ENCODE assay signal across 34 cellular contexts in the genomic region with DNA sequence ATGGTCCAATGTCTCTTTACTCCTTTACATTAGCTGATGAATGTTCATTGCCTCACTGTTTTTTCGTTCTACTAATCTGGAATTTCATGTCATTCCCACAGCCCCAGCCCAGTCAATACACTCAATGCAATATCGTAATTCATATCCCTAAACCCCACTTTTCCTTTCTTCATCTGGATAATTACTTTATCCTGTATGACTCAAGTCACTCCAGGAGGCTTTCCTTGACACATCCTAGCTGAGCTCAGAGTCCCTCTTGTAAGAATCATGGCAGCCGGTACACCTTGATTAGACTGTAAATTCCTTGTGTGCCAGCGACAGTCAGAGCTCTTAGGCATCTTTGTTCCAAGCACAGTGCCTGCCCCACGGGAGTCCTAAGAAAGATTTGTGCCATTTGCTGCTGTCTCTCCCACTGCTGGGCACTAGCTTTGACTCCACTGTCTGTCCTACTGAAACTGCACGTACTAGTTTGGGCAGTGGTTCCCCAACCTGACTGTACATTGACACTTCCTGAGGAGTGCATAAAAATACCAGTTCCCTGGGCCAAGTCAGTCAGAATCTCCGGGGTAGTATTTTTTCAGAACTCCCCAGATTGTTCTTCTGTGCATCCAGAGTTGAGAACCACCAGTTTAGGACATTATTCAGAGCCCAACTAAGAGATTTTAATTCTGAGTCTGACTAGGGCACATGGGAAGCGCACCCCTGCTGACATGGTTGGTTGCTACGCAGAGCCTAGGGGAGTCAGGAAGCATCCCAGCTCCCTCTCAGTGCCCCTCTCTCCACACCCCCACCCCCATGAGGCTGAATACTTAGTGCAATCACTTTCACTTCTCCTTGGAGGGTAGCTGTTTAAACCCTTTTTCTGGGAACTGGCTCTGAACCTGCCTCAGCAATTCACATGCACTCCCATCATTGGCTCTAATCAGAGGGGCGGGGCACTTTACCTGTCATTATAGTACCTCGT. TPM values are rescaled to one million over a fixed set of nuclear protein-coding genes. Genes with fewer than 3 reads are reported as not detected.
DNase-seq lines count a peak whose midpoint lies in the region; ATAC-seq, FAIRE-seq and TF ChIP-seq lines count a peak whose summit lies in the region.
"Had no signal": no experiment of that assay in that cellular context is flagged by ENCODE, and none has a peak within 500 bp of the region (broad histone marks: within the 10 kb centered on the region; RNA-seq: fewer than 3 reads in every experiment).

No MANE protein-coding gene starts in this region.

- no peaks in the 10 kb centered on the region for H3K79me2 ChIP-seq in H9 (ENCODE audit: insufficient read depth, low read length)

- no peak overlapping the region for H3K14ac ChIP-seq in H9 (ENCODE audit: insufficient read depth, low read length)

- no peak overlapping the region for H3K56ac ChIP-seq in H9 (ENCODE audit: insufficient read length, low read depth, low read length)

- no peaks in the 10 kb centered on the region for H3K36me3 Mint-ChIP-seq in H9 (ENCODE audit: insufficient read depth in 1 of 3, low read depth in 3 of 3)
- H3K36me3 Mint-ChIP-seq in WTC11, result no peaks in the 10 kb centered on the region
- no peaks in the 10 kb centered on the region for H3K36me3 Mint-ChIP-seq in activated naive CD4-positive, alpha-beta T cell treated with anti-CD3 and anti-CD28 coated beads, Interleukin-2, amount 10 ng/mL, durations not matched to agents 7 days and 5 days
- H3K36me3 Mint-ChIP-seq: activated naive CD8-positive, alpha-beta T cell treated with anti-CD3 and anti-CD28 coated beads for 36 hours; memory B cell had no signal

- H3K4me3 ChIP-seq in A673 (ENCODE audit: low read depth, low read length, poor library complexity, severe bottlenecking) (no peak overlapping the region), mucosa of rectum (ENCODE audit: low read length in 2 of 2) (no peak overlapping the region), kidney (ENCODE audit: low read length in 2 of 2) (no peak overlapping the region)
- H3K4me3 ChIP-seq: esophagus muscularis mucosa, heart right ventricle, psoas muscle, sigmoid colon, vagina had no signal

- no peak overlapping the region for H4K8ac ChIP-seq in H9 (replicated peaks; ENCODE audit: insufficient read length, low read depth, low read length)

- H3K4me1 ChIP-seq in A673 (ENCODE audit: insufficient read depth, low read length, poor library complexity, severe bottlenecking) (no peaks in the 10 kb centered on the region), H9 (ENCODE audit: insufficient read depth, low read length) (no peaks in the 10 kb centered on the region), mucosa of rectum (ENCODE audit: control insufficient read depth in 2 of 2, insufficient read depth in 2 of 2, low read length in 2 of 2) (peaks cover 20 to 29% of the 10 kb centered on the region in 2 donors), kidney (ENCODE audit: control insufficient read depth in 1 of 2, insufficient read depth in 1 of 2, low read depth in 1 of 2, low read length in 2 of 2) (no peaks in the 10 kb centered on the region)
- H3K4me1 ChIP-seq: foreskin keratinocyte, psoas muscle, vagina had no signal

- no peaks in the 10 kb centered on the region for H4K20me1 ChIP-seq in H9 (ENCODE audit: control insufficient read depth, insufficient read depth, insufficient read length)

- WGBS in H9 (ENCODE audit: extremely low coverage, insufficient read length, low lambda C conversion rate), result 100% methylated on average over 1 of the region's 11 CpGs

- H4K5ac ChIP-seq in H9 (ENCODE audit: insufficient read length, low read depth, low read length), result no peak overlapping the region

- no peak overlapping the region for H3T11ph ChIP-seq in H9 (ENCODE audit: low read length)

- POLR2A ChIA-PET in A673 (lab: Charles Lee; ENCODE audit: low non-redundant PET) (interaction anchor here (0.6 kb wide), 1 partner anchor 899 kb away, joined by 5 read pairs; no protein-coding TSS in a partner anchor), WTC11 (lab: Charles Lee) (interaction anchor here (0.6 kb wide), 1 partner anchor 376 kb away, joined by 3 read pairs; no protein-coding TSS in a partner anchor)

- peaks cover 12 to 20% of the 10 kb centered on the region in 2 experiments for H3K4me1 Mint-ChIP-seq in H9
- H3K4me1 Mint-ChIP-seq in WTC11, result peaks cover 25% of the 10 kb centered on the region
- H3K4me1 Mint-ChIP-seq in activated naive CD4-positive, alpha-beta T cell treated with anti-CD3 and anti-CD28 coated beads, Interleukin-2, amount 10 ng/mL, durations not matched to agents 7 days and 5 days, result no peaks in the 10 kb centered on the region

- H4K91ac ChIP-seq in H9 (ENCODE audit: insufficient read length, low read depth, low read length), result no peak overlapping the region

- H3K23ac ChIP-seq in H9 (ENCODE audit: insufficient read length, low read depth, low read length), result no peak overlapping the region

- H3K27me3 Mint-ChIP-seq in H9 (ENCODE audit: low read depth), result no peaks in the 10 kb centered on the region
- no peaks in the 10 kb centered on the region for H3K27me3 Mint-ChIP-seq in WTC11 (ENCODE audit: low read depth)
- H3K27me3 Mint-ChIP-seq in activated naive CD4-positive, alpha-beta T cell treated with anti-CD3 and anti-CD28 coated beads, Interleukin-2, amount 10 ng/mL, durations not matched to agents 7 days and 5 days, result peaks cover 17% of the 10 kb centered on the region

- H2AK5ac ChIP-seq in H9 (ENCODE audit: insufficient read length, low read length), result no peak overlapping the region

- FAIRE-seq in kidney (lab: Jason Lieb, UNC), result no peak
- no peak for FAIRE-seq in frontal cortex (lab: Jason Lieb, UNC)
- FAIRE-seq: G401.6, GM19239 had no signal

- no peak overlapping the region for H2BK120ac ChIP-seq in H9 (ENCODE audit: low read depth, low read length, poor library complexity, severe bottlenecking)

- no peak overlapping the region for H3K4ac ChIP-seq in H9 (ENCODE audit: low read depth, low read length)

- H3K9me3 Mint-ChIP-seq in H9, result no peaks in the 10 kb centered on the region
- H3K9me3 Mint-ChIP-seq in WTC11, result no peaks in the 10 kb centered on the region
- no peaks in the 10 kb centered on the region for H3K9me3 Mint-ChIP-seq in activated naive CD4-positive, alpha-beta T cell treated with anti-CD3 and anti-CD28 coated beads, Interleukin-2, amount 10 ng/mL, durations not matched to agents 7 days and 5 days
- H3K9me3 Mint-ChIP-seq: activated naive CD8-positive, alpha-beta T cell treated with anti-CD3 and anti-CD28 coated beads for 36 hours; endodermal cell; memory B cell had no signal

- H3K27me3 ChIP-seq in A673 (replicated peaks; ENCODE audit: insufficient read depth, low read depth, low read length, poor library complexity), result no peaks in the 10 kb centered on the region
- H3K27me3 ChIP-seq in H9 (ENCODE audit: insufficient read depth, low read length), result no peaks in the 10 kb centered on the region
- H3K27me3 ChIP-seq in mucosa of rectum (ENCODE audit: control insufficient read depth in 2 of 2, insufficient read depth in 2 of 2, low read length in 2 of 2), result no peaks in the 10 kb centered on the region
- H3K27me3 ChIP-seq: esophagus muscularis mucosa, foreskin keratinocyte, sigmoid colon, vagina had no signal

- no peak overlapping the region for H2BK5ac ChIP-seq in H9 (ENCODE audit: insufficient read length, low read length)

- H3K9ac ChIP-seq in H9 (ENCODE audit: extremely low read depth, insufficient read length, low read length) (no peak overlapping the region), mucosa of rectum (ENCODE audit: low read depth in 1 of 2, low read length in 2 of 2) (no peak overlapping the region), kidney (ENCODE audit: low read length in 2 of 2) (no peak overlapping the region)
- H3K9ac ChIP-seq: SK-N-SH had no signal

- H3K79me1 ChIP-seq in H9 (ENCODE audit: insufficient read depth, low read depth, low read length, poor library complexity, severe bottlenecking), result no peaks in the 10 kb centered on the region

- CTCF ChIA-PET in A673 (lab: Charles Lee) (interaction anchor here (1.5 kb wide), 1 partner anchor 611 kb away, joined by 3 read pairs; no protein-coding TSS in a partner anchor), WTC11 (lab: Charles Lee) (interaction anchor here (0.7 to 1.9 kb wide), 4 partner anchors 101 to 611 kb away, joined by 3 to 8 read pairs (median 4); partner anchors contain the start of gene EPHB3)
- CTCF ChIA-PET in activated naive CD4-positive, alpha-beta T cell treated with anti-CD3 and anti-CD28 coated beads, Interleukin-2, amount 10 ng/mL, durations not matched to agents 7 days and 5 days (lab: Charles Lee), result no interaction called here

- H3K18ac ChIP-seq in H9 (ENCODE audit: insufficient read length, low read depth, low read length), result no peak overlapping the region

- H3K4me3 Mint-ChIP-seq in H9 (no peak overlapping the region), WTC11 (no peak overlapping the region)
- no peak overlapping the region for H3K4me3 Mint-ChIP-seq in activated naive CD4-positive, alpha-beta T cell treated with anti-CD3 and anti-CD28 coated beads, Interleukin-2, amount 10 ng/mL, durations not matched to agents 7 days and 5 days
- H3K4me3 Mint-ChIP-seq: activated naive CD8-positive, alpha-beta T cell treated with anti-CD3 and anti-CD28 coated beads for 36 hours; endodermal cell; memory B cell; T-helper 17 cell had no signal

- H3K27ac Mint-ChIP-seq in H9, result no peak overlapping the region
- no peak overlapping the region for H3K27ac Mint-ChIP-seq in WTC11
- H3K27ac Mint-ChIP-seq in activated naive CD4-positive, alpha-beta T cell treated with anti-CD3 and anti-CD28 coated beads, Interleukin-2, amount 10 ng/mL, durations not matched to agents 7 days and 5 days, result no peak overlapping the region
- H3K27ac Mint-ChIP-seq: activated naive CD8-positive, alpha-beta T cell treated with anti-CD3 and anti-CD28 coated beads for 36 hours; endodermal cell; memory B cell; T-helper 17 cell had no signal

- H2BK12ac ChIP-seq in H9 (ENCODE audit: insufficient read length, low read depth, low read length), result no peak overlapping the region

- peak; percentile 77 for DNase-seq in A673 (ENCODE audit: low spot score)
- DNase-seq in H9, result peak; percentile 28
- no peak for DNase-seq in WTC11 (ENCODE audit: low spot score)
- DNase-seq in activated naive CD4-positive, alpha-beta T cell treated with anti-CD3 and anti-CD28 coated beads, Interleukin-2, amount 10 ng/mL, durations not matched to agents 7 days and 5 days, result no peak
- DNase-seq in kidney, result no peak
- DNase-seq in frontal cortex (ENCODE audit: low spot score in 2 of 2), result no peak
- DNase-seq in NCI-H1417 treated with DMSO at 0.1 percent for 48 hours (lab: John Stamatoyannopoulos, UW), result no peak
- DNase-seq: ACHN; activated CD4-positive, alpha-beta T cell treated with anti-CD3 and anti-CD28 coated beads for 4 hours; activated effector memory CD4-positive, alpha-beta T cell treated with Interleukin-2 at 50 U/mL for 16 hours; activated naive CD8-positive, alpha-beta T cell treated with anti-CD3 and anti-CD28 coated beads for 36 hours; activated T-cell treated with anti-CD3 and anti-CD28 coated beads for 4 hours; aorta; COR-L47; endodermal cell; foreskin keratinocyte; heart right ventricle; Karpas-422; NCI-H1694; NCI-H524; psoas muscle; sigmoid colon; SK-N-SH; stimulated activated CD4-positive, alpha-beta T cell treated with anti-CD3 and anti-CD28 coated beads, Interleukin-15, amount 100 ng/mL, for 24 hours; stimulated activated naive CD4-positive, alpha-beta T cell treated with Interleukin-2 at 50 U/mL for 16 hours; T-helper 17 cell had no signal

- TF ChIP-seq CTCF in A673 (conservative IDR thresholded peaks at IDR 0.05; ENCODE audit: low read depth, low read length), result no peak
- TF ChIP-seq CTCF in H9 (conservative IDR thresholded peaks at IDR 0.05), result no peak
- no peak for TF ChIP-seq CTCF in WTC11 (IDR thresholded peaks at IDR 0.05)
- TF ChIP-seq CTCF in kidney (IDR thresholded peaks at IDR 0.05; ENCODE audit: borderline replicate concordance, extremely low read depth, insufficient read depth), result no peak

- no peak overlapping the region for H3K4me2 ChIP-seq in H9 (ENCODE audit: insufficient read depth, insufficient read length, low read length)
- H3K4me2 ChIP-seq: SK-N-SH had no signal

- no peak overlapping the region for H2AFZ ChIP-seq in H9 (ENCODE audit: low read length)

- no TSS peak for BruUV-seq in A673 (replicated peaks; lab: Mats Ljungman, UMichigan)

- no peaks in the 10 kb centered on the region for H3K23me2 ChIP-seq in H9 (ENCODE audit: insufficient read length, low read depth, low read length, poor library complexity, severe bottlenecking)

- H2BK15ac ChIP-seq in H9 (ENCODE audit: low read depth, low read length), result no peak overlapping the region

- ATAC-seq in WTC11, result peak; percentile 28; the same call in 1 of the 2 replicates
- ATAC-seq: foreskin keratinocyte, heart right ventricle, psoas muscle, T-helper 17 cell had no signal

- intact Hi-C loops in A673 (cut with micrococcal nuclease; ENCODE audit: unreplicated experiment) (no loop called here), kidney (cut with DNase I) (no loop called here)

- H3K36me3 ChIP-seq in A673 (ENCODE audit: insufficient read depth, low read length, poor library complexity, severe bottlenecking) (no peaks in the 10 kb centered on the region), mucosa of rectum (ENCODE audit: control insufficient read depth in 2 of 2, insufficient read depth in 2 of 2, low read length in 2 of 2) (no peaks in the 10 kb centered on the region), kidney (ENCODE audit: control insufficient read depth in 1 of 2, insufficient read depth in 2 of 2, low read length in 2 of 2) (no peaks in the 10 kb centered on the region)
- H3K36me3 ChIP-seq: esophagus muscularis mucosa, heart right ventricle, sigmoid colon, vagina had no signal

- H3K9me3 ChIP-seq in A673 (ENCODE audit: low read depth, low read length, poor library complexity, severe bottlenecking) (no peaks in the 10 kb centered on the region), H9 (ENCODE audit: control insufficient read depth, low read depth, low read length) (no peaks in the 10 kb centered on the region), mucosa of rectum (ENCODE audit: control insufficient read depth in 2 of 2, low read length in 2 of 2) (no peaks in the 10 kb centered on the region), kidney (ENCODE audit: control insufficient read depth in 1 of 2, low read length in 2 of 2) (no peaks in the 10 kb centered on the region)
- H3K9me3 ChIP-seq: esophagus muscularis mucosa, heart right ventricle, psoas muscle, sigmoid colon, SK-N-SH, vagina had no signal

- H3K27ac ChIP-seq in A673 (ENCODE audit: low read depth, low read length, poor library complexity, severe bottlenecking) (no peak overlapping the region), H9 (ENCODE audit: insufficient read length, low read depth, low read length) (no peak overlapping the region), mucosa of rectum (ENCODE audit: low read depth in 2 of 2, low read length in 2 of 2) (peak overlapping the region; percentile 12 to 52), kidney (ENCODE audit: low read depth in 2 of 2, low read length in 2 of 2) (no peak overlapping the region)
- H3K27ac ChIP-seq: esophagus muscularis mucosa, foreskin keratinocyte, heart right ventricle, psoas muscle, RWPE1, sigmoid colon, vagina had no signal

- no peak overlapping the region for H2BK20ac ChIP-seq in H9 (ENCODE audit: low read depth, low read length, poor library complexity, severe bottlenecking)

RNA-seq across cellular contexts. Expression of gene C3orf70, which starts 19.5 kb away (rescaled TPM):
- total RNA-seq in A673 (2021) (0.22 and 0.26 TPM in 2 replicates), H9 (2021) (0.52 and 0.66 TPM in 2 replicates), WTC11 (2021) (0.64 to 0.70 TPM (median 0.69 TPM) in 3 replicates), kidney (2.8 TPM), frontal cortex (30.6 TPM)
- polyA plus RNA-seq in kidney (ENCODE audit: insufficient read depth, low read depth, low replicate concordance), result 0.69 TPM
- total RNA-seq: myocyte had no signal
- polyA plus RNA-seq: foreskin keratinocyte had no signal

Comparison
In these comparisons a context has a peak if more than half of its experiments do, and no peak if none do; other contexts are left out.
1. DNase-seq: peak in A673 (single experiment) and H9 (single experiment); none in WTC11 (single experiment), activated naive CD4-positive, alpha-beta T cell treated with anti-CD3 and anti-CD28 coated beads, Interleukin-2, amount 10 ng/mL, durations not matched to agents 7 days and 5 days (single experiment), kidney (single experiment), frontal cortex (0 of 2) and NCI-H1417 treated with DMSO at 0.1 percent for 48 hours (single experiment).
2. H3K27ac ChIP-seq: peak in mucosa of rectum (2 of 2); none in A673 (single experiment), H9 (single experiment) and kidney (0 of 2).